ENCODE assay signal across 7 cellular contexts in the genomic region with DNA sequence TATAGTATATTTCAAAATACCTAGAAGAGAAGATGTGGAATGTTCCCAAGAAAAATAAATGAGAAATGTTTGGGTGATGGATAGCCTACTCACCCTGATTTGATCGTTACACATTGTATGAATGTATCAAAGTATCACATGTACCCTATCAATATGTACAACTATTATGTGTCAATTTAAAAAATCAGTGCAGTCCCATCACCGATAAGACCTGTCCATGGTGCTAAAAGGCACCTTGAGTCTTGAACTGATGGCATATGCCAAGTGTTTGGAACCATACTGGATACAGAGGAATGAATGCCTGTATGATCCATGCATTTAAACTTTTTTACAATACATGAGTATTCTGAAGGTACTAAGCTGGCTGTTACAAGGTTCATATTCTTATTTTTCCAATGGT. TPM values are rescaled to one million over a fixed set of nuclear protein-coding genes. Genes with fewer than 3 reads are reported as not detected.
"Had no signal": no experiment of that assay in that cellular context is flagged by ENCODE, and none has a peak within 500 bp of the region (broad histone marks: within the 10 kb centered on the region; RNA-seq: fewer than 3 reads in every experiment).

No MANE protein-coding gene starts in this region.

- H3K4me1 ChIP-seq: HAP-1 had no signal

- H3K36me3 ChIP-seq: HAP-1 had no signal

- H2AFZ ChIP-seq: GM23248 had no signal

- H3K9ac ChIP-seq: GM23248 had no signal

- H3K4me3 ChIP-seq: GM23248, HAP-1, K562 had no signal

- ATAC-seq: K562 had no signal

- DNase-seq: GM23248, GOT3, H7, KG1 had no signal

- H3K27ac ChIP-seq: GM23248 had no signal

RNA-seq across cellular contexts. Expression of a gene that starts 50.2 kb away (rescaled TPM):
- total RNA-seq: GM23248, H7, HT-29, K562 had no signal
- polyA plus RNA-seq: K562 had no signal
